Comparison of ENCODE assay signal across 7 cellular contexts in the genomic region with DNA sequence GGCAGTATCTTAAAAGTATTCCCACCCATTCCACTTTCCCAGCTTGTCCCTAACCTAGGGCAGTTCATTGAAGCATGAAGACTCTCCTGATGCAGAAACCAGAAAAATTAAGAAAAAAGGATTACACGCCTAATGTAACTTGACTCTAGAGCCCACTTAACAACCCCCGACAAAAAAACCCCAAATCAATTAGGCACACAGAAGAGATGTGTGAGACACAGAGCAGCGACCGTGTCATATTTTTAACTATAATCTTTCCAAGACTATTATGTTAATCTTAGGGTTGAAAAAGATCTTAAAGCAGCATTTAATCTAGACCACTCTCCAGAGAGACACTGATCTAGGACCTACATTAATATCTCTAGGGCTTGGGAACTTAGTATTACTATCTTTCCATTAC. TPM values are rescaled to one million over a fixed set of nuclear protein-coding genes. Genes with fewer than 3 reads are reported as not detected.
DNase-seq lines count a peak whose midpoint lies in the region; ATAC-seq and TF ChIP-seq lines count a peak whose summit lies in the region.

No MANE protein-coding gene starts in this region.

- DNase-seq in HCT116 (ENCODE audit: low read depth, low spot score) (no peak), RWPE2 (ENCODE audit: low spot score) (no peak), fibroblast of villous mesenchyme (ENCODE audit: low read depth) (no peak), left colon (no peak)

- H3K27ac ChIP-seq in HCT116 (ENCODE audit: low read depth, low read length) = no peak overlapping the region
- peak overlapping the region; percentile 83 for H3K27ac ChIP-seq in RWPE2 (ENCODE audit: poor library complexity, severe bottlenecking)

- H3K27me3 ChIP-seq in HCT116 (ENCODE audit: insufficient read depth, low read length) = no peaks in the 10 kb centered on the region
- no peaks in the 10 kb centered on the region for H3K27me3 ChIP-seq in RWPE2 (ENCODE audit: insufficient read depth, poor library complexity, severe bottlenecking)
- no peaks in the 10 kb centered on the region for H3K27me3 ChIP-seq in skeletal muscle satellite cell (ENCODE audit: control insufficient read depth, insufficient read depth, low read length)

- H3K9me3 ChIP-seq in HCT116 (ENCODE audit: control insufficient read depth in 1 of 2, insufficient read depth in 1 of 2, low read depth in 1 of 2, low read length in 2 of 2) (no peaks in the 10 kb centered on the region), RWPE2 (ENCODE audit: severe bottlenecking) (no peaks in the 10 kb centered on the region), skeletal muscle satellite cell (replicated peaks; ENCODE audit: low read length) (no peaks in the 10 kb centered on the region)

- H3K4me2 ChIP-seq in HCT116 (ENCODE audit: low read length) (peak overlapping the region; percentile 78), skeletal muscle satellite cell (ENCODE audit: low read length) (peak overlapping the region; percentile 83)

- intact Hi-C loops in HCT116 (cut with micrococcal nuclease) = no loop called here
- intact Hi-C loops in left colon (cut with DNase I, micrococcal nuclease) = no loop called here

- no peaks in the 10 kb centered on the region for H3K9me2 ChIP-seq in HCT116 (ENCODE audit: insufficient read depth)

- no peak for ATAC-seq in HCT116
- ATAC-seq in RWPE2 (ENCODE audit: low read depth) = no peak
- ATAC-seq in left colon = no peak
- no peak for ATAC-seq in GM18909 (IDR thresholded peaks at IDR 0.05; ENCODE audit: poor library complexity, unreplicated experiment)
- ATAC-seq in GM21447 (IDR thresholded peaks at IDR 0.05; ENCODE audit: unreplicated experiment) = no peak

- peak overlapping the region; percentile 82 to 96 for H3K4me3 ChIP-seq in HCT116 (replicated peaks in 1 of 2; ENCODE audit: low read depth in 1 of 2, low read length in 2 of 2)
- H3K4me3 ChIP-seq in RWPE2 (ENCODE audit: severe bottlenecking) = peak overlapping the region; percentile 94
- H3K4me3 ChIP-seq in fibroblast of villous mesenchyme (ENCODE audit: low read depth, low read length) = peak overlapping the region; percentile 88
- H3K4me3 ChIP-seq in skeletal muscle satellite cell (ENCODE audit: low read length) = peak overlapping the region; percentile 84

- H3K9ac ChIP-seq in HCT116 (ENCODE audit: low read length) (peak overlapping the region; percentile 93), skeletal muscle satellite cell (ENCODE audit: low read depth, low read length) (peak overlapping the region; percentile 97)

- H3K4me1 ChIP-seq in HCT116 (ENCODE audit: control insufficient read depth in 1 of 2, insufficient read depth in 2 of 2, low read length in 2 of 2) (peaks cover 4 to 20% of the 10 kb centered on the region in 2 experiments; a peak in 3 of 4 replicates), RWPE2 (ENCODE audit: insufficient read depth, poor library complexity, severe bottlenecking) (peaks cover 42% of the 10 kb centered on the region), skeletal muscle satellite cell (ENCODE audit: control insufficient read depth, insufficient read depth, low read length) (peaks cover 17% of the 10 kb centered on the region)

- CTCF ChIA-PET in HCT116 (lab: Charles Lee) = no interaction called here

- H4K20me1 ChIP-seq in HCT116 (ENCODE audit: insufficient read depth) = peaks cover 8% of the 10 kb centered on the region; the same call in 1 of the 2 replicates

- H3K36me3 ChIP-seq in HCT116 (ENCODE audit: control insufficient read depth in 1 of 2, insufficient read depth in 2 of 2, low read length in 2 of 2) = no peaks in the 10 kb centered on the region; a peak in 1 of 4 replicates
- peaks cover 48% of the 10 kb centered on the region for H3K36me3 ChIP-seq in RWPE2 (ENCODE audit: low read depth)
- peaks cover 4% of the 10 kb centered on the region for H3K36me3 ChIP-seq in skeletal muscle satellite cell (ENCODE audit: insufficient read depth, low read length)

- TSS peak; percentile 46 for BruUV-seq in HCT116 (replicated peaks; lab: Mats Ljungman, UMichigan)

- no peak for TF ChIP-seq POLR2A in HCT116 (IDR thresholded peaks at IDR 0.05; ENCODE audit: borderline replicate concordance, extremely low read depth, insufficient read depth, insufficient read length)

- no peak overlapping the region for H2AFZ ChIP-seq in HCT116 (ENCODE audit: low read depth, low read length, poor library complexity, severe bottlenecking)

- H3K79me2 ChIP-seq in HCT116 (ENCODE audit: insufficient read depth, low read length) = peaks cover 63% of the 10 kb centered on the region

- POLR2A ChIA-PET in HCT116 (lab: Charles Lee) = no interaction called here

- TF ChIP-seq CTCF in HCT116 (IDR thresholded peaks at IDR 0.05 in 2 of 3, conservative IDR thresholded peaks at IDR 0.05 in 1 of 3; ENCODE audit: borderline replicate concordance in 1 of 3, insufficient read depth in 1 of 3, low read depth in 2 of 3, low read length in 2 of 3) (no peak), RWPE2 (IDR thresholded peaks at IDR 0.05; ENCODE audit: poor library complexity, severe bottlenecking) (no peak), fibroblast of villous mesenchyme (IDR thresholded peaks at IDR 0.05; ENCODE audit: insufficient read depth, low read depth, low read length) (no peak)

- TF ChIP-seq RAD21 in HCT116 (IDR thresholded peaks at IDR 0.05; ENCODE audit: low read depth) = no peak

- RAD21 ChIA-PET in HCT116 (lab: Charles Lee; ENCODE audit: low non-redundant PET in 1 of 2, low total read pairs in 2 of 2, uncharacterized antibody in 2 of 2, unreplicated experiment in 2 of 2) = no interaction called here

TF ChIP-seq in HCT116, 20 proteins besides CTCF, POLR2A, EP300 and RAD21:
- TF ChIP-seq TCF7L2 (IDR thresholded peaks at IDR 0.05; ENCODE audit: borderline replicate concordance, extremely low read depth, insufficient read depth, insufficient read length) (no peak), SP1 (IDR thresholded peaks at IDR 0.05; ENCODE audit: low read depth) (no peak), FOSL1 (IDR thresholded peaks at IDR 0.05; ENCODE audit: low read depth) (no peak), SRF (IDR thresholded peaks at IDR 0.05; ENCODE audit: low read depth) (no peak), ELF1 (IDR thresholded peaks at IDR 0.05; ENCODE audit: borderline replicate concordance, low read depth) (no peak), JUND (IDR thresholded peaks at IDR 0.05) (no peak), POLR2AphosphoS5 (IDR thresholded peaks at IDR 0.05; ENCODE audit: low read depth, low read length) (no peak)
- TF ChIP-seq, protein P1, sequence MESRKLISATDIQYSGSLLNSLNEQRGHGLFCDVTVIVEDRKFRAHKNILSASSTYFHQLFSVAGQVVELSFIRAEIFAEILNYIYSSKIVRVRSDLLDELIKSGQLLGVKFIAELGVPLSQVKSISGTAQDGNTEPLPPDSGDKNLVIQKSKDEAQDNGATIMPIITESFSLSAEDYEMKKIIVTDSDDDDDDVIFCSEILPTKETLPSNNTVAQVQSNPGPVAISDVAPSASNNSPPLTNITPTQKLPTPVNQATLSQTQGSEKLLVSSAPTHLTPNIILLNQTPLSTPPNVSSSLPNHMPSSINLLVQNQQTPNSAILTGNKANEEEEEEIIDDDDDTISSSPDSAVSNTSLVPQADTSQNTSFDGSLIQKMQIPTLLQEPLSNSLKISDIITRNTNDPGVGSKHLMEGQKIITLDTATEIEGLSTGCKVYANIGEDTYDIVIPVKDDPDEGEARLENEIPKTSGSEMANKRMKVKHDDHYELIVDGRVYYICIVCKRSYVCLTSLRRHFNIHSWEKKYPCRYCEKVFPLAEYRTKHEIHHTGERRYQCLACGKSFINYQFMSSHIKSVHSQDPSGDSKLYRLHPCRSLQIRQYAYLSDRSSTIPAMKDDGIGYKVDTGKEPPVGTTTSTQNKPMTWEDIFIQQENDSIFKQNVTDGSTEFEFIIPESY (IDR thresholded peaks at IDR 0.05; ENCODE audit: extremely low read depth, insufficient replicate concordance, low read length) = no peak
- TF ChIP-seq, protein P2, sequence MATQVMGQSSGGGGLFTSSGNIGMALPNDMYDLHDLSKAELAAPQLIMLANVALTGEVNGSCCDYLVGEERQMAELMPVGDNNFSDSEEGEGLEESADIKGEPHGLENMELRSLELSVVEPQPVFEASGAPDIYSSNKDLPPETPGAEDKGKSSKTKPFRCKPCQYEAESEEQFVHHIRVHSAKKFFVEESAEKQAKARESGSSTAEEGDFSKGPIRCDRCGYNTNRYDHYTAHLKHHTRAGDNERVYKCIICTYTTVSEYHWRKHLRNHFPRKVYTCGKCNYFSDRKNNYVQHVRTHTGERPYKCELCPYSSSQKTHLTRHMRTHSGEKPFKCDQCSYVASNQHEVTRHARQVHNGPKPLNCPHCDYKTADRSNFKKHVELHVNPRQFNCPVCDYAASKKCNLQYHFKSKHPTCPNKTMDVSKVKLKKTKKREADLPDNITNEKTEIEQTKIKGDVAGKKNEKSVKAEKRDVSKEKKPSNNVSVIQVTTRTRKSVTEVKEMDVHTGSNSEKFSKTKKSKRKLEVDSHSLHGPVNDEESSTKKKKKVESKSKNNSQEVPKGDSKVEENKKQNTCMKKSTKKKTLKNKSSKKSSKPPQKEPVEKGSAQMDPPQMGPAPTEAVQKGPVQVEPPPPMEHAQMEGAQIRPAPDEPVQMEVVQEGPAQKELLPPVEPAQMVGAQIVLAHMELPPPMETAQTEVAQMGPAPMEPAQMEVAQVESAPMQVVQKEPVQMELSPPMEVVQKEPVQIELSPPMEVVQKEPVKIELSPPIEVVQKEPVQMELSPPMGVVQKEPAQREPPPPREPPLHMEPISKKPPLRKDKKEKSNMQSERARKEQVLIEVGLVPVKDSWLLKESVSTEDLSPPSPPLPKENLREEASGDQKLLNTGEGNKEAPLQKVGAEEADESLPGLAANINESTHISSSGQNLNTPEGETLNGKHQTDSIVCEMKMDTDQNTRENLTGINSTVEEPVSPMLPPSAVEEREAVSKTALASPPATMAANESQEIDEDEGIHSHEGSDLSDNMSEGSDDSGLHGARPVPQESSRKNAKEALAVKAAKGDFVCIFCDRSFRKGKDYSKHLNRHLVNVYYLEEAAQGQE (IDR thresholded peaks at IDR 0.05; ENCODE audit: low read depth) = no peak

RNA-seq across cellular contexts. Expression of a gene that starts 1.3 kb away (rescaled TPM):
- total RNA-seq in HCT116 (2021; ENCODE audit: unreplicated experiment) (68.9 TPM), fibroblast of villous mesenchyme (34.8 and 43.2 TPM in 2 replicates), left colon (10 to 100 TPM; 59.6 to 60.5 TPM)
- polyA plus RNA-seq in HCT116 (2012) = 39.3 and 45.3 TPM in 2 replicates
- total RNA-seq in skeletal muscle satellite cell (2012; rRNA removed) = 22.1 and 29.3 TPM in 2 replicates
